In genomic region chr7:88452648-88453047, GRCh38 we compare ENCODE assay signal across 16 cellular contexts.
"Had no signal": no experiment of that assay in that cellular context is flagged by ENCODE, and none has a peak within 500 bp of the region (broad histone marks: within the 10 kb centered on the region; RNA-seq: fewer than 3 reads in every experiment).

No MANE protein-coding gene starts in this region.

- H3K27me3 Mint-ChIP-seq: activated naive CD8-positive, alpha-beta T cell treated with anti-CD3 and anti-CD28 coated beads, Interleukin-2, amount 10 ng/mL, durations not matched to agents 7 days and 5 days had no signal

- H3K4me1 ChIP-seq: breast epithelium, pancreas had no signal

- H3K4me3 Mint-ChIP-seq: activated naive CD8-positive, alpha-beta T cell treated with anti-CD3 and anti-CD28 coated beads, Interleukin-2, amount 10 ng/mL, durations not matched to agents 7 days and 5 days; endodermal cell; neural progenitor cell; stimulated activated naive CD8-positive, alpha-beta T cell treated with anti-CD3 and anti-CD28 coated beads, Interleukin-15, amount 100 ng/mL, for 72 hours had no signal

- H3K27ac Mint-ChIP-seq: activated naive CD8-positive, alpha-beta T cell treated with anti-CD3 and anti-CD28 coated beads, Interleukin-2, amount 10 ng/mL, durations not matched to agents 7 days and 5 days; endodermal cell; neural progenitor cell; stimulated activated naive CD8-positive, alpha-beta T cell treated with anti-CD3 and anti-CD28 coated beads, Interleukin-15, amount 100 ng/mL, for 72 hours had no signal

- H3K4me1 Mint-ChIP-seq: activated naive CD8-positive, alpha-beta T cell treated with anti-CD3 and anti-CD28 coated beads, Interleukin-2, amount 10 ng/mL, durations not matched to agents 7 days and 5 days; stimulated activated naive CD8-positive, alpha-beta T cell treated with anti-CD3 and anti-CD28 coated beads, Interleukin-15, amount 100 ng/mL, for 72 hours had no signal

- H3K9me3 Mint-ChIP-seq: activated naive CD8-positive, alpha-beta T cell treated with anti-CD3 and anti-CD28 coated beads, Interleukin-2, amount 10 ng/mL, durations not matched to agents 7 days and 5 days; endodermal cell; neural progenitor cell had no signal

- H3K27me3 ChIP-seq: breast epithelium, neural progenitor cell, pancreas had no signal

- DNase-seq: activated CD4-positive, alpha-beta T cell treated with anti-CD3 and anti-CD28 coated beads, Interleukin-2, amount 50 U/mL, for 48 hours; activated CD4-positive, CD25-positive, alpha-beta regulatory T cell treated with anti-CD3 and anti-CD28 coated beads, Interleukin-2, amount 50 U/mL, for 72 hours; activated gamma-delta T cell treated with Interleukin-2 at 50 U/mL for 16 hours; activated naive CD8-positive, alpha-beta T cell treated with anti-CD3 and anti-CD28 coated beads, Interleukin-2, amount 10 ng/mL, durations not matched to agents 7 days and 5 days; activated T-cell treated with anti-CD3 and anti-CD28 coated beads, Interleukin-2, amount 50 U/mL, for 48 hours; aorta; endodermal cell; erythroblast; hippocampal formation; kidney glomerular epithelial cell; pancreas; stimulated activated CD4-positive, alpha-beta T cell treated with anti-CD3 and anti-CD28 coated beads, Interleukin-4, amount 100 ng/mL, for 24 hours; stimulated activated naive CD8-positive, alpha-beta T cell treated with anti-CD3 and anti-CD28 coated beads, Interleukin-15, amount 100 ng/mL, for 72 hours had no signal

- H3K9me3 ChIP-seq: breast epithelium, pancreas, thoracic aorta had no signal

- ATAC-seq: pancreas; stimulated activated naive CD8-positive, alpha-beta T cell treated with anti-CD3 and anti-CD28 coated beads, Interleukin-15, amount 100 ng/mL, for 72 hours had no signal

- H3K36me3 Mint-ChIP-seq: activated naive CD8-positive, alpha-beta T cell treated with anti-CD3 and anti-CD28 coated beads, Interleukin-2, amount 10 ng/mL, durations not matched to agents 7 days and 5 days; neural progenitor cell had no signal

- H3K36me3 ChIP-seq: breast epithelium, neural progenitor cell, pancreas, thoracic aorta had no signal

- H3K4me3 ChIP-seq: breast epithelium, neural progenitor cell, pancreas, thoracic aorta had no signal

- H3K27ac ChIP-seq: breast epithelium, neural progenitor cell, pancreas, thoracic aorta had no signal
